In the genomic region with DNA sequence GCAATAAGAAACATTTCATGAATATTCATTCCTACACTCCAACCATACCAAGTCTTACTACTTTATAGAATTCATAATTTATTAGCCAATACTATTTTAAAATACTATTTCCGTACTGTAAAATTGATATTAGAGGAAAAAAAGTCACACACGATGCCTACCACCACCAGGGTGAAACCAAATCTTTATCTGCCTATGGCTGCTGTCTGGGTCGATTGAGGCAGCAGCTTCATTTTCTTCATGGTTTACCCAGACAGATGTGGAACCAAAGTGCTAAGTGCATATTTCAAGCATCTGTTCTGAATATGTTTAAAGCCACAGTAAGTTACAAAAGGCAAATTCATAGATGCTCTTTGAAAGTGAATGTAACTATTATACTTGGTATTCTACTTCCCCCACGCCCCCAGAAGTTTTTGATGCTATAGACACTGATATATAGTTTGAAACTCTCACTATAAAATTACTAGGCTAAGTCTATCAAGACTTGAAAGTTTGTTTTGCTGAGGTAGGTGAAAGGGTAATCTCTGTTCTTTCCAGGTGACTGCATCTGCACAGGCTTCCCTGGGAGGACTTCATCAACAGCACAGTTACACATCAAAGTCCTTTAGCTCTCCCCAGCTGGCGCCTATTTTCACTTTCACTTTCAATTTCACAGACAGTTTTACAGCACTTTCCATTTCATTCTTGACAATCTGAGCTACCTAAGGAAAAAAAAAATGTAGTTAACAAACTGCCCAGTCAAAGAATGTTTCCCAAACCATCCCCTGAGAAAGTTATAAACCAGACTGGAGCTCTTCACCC, we compare ENCODE assay signal across 8 cellular contexts.
DNase-seq lines count a peak whose midpoint lies in the region; ATAC-seq, FAIRE-seq and TF ChIP-seq lines count a peak whose summit lies in the region.

No MANE protein-coding gene starts in this region.

- H3K9me3 Mint-ChIP-seq in CD4-positive, alpha-beta memory T cell: no peaks in the 10 kb centered on the region
- no peaks in the 10 kb centered on the region for H3K9me3 Mint-ChIP-seq in activated B cell treated with CpG ODN at 0.5 μM for 24 hours
- no peaks in the 10 kb centered on the region for H3K9me3 Mint-ChIP-seq in effector memory CD8-positive, alpha-beta T cell

- 66 to 67% methylated on average over 5 of the region's 5 CpGs for WGBS in pancreas, 2 donors

- H3K9me3 ChIP-seq in CD4-positive, alpha-beta memory T cell (ENCODE audit: control insufficient read depth in 1 of 2, low read length in 2 of 2): no peaks in the 10 kb centered on the region
- H3K9me3 ChIP-seq in pancreas: no peaks in the 10 kb centered on the region

- peak overlapping the region; percentile 25 for H3K27ac ChIP-seq in CD4-positive, alpha-beta memory T cell (ENCODE audit: low read depth, low read length)
- no peak overlapping the region for H3K27ac ChIP-seq in pancreas

- TF ChIP-seq CTCF in activated B cell treated with CpG ODN at 0.5 μM for 24 hours (IDR thresholded peaks at IDR 0.05) (no peak), pancreas (IDR thresholded peaks at IDR 0.05) (no peak)

- peaks cover 21% of the 10 kb centered on the region for H3K4me1 ChIP-seq in CD4-positive, alpha-beta memory T cell (ENCODE audit: insufficient read depth, low read length)
- H3K4me1 ChIP-seq in pancreas: no peaks in the 10 kb centered on the region

- no peaks in the 10 kb centered on the region for H3K36me3 ChIP-seq in CD4-positive, alpha-beta memory T cell (ENCODE audit: insufficient read depth, low read length)
- no peaks in the 10 kb centered on the region for H3K36me3 ChIP-seq in pancreas

- peaks cover 10 to 20% (median 14%) of the 10 kb centered on the region in 4 donors for H3K4me1 Mint-ChIP-seq in CD4-positive, alpha-beta memory T cell
- H3K4me1 Mint-ChIP-seq in activated B cell treated with CpG ODN at 0.5 μM for 24 hours: peaks cover 12% of the 10 kb centered on the region
- H3K4me1 Mint-ChIP-seq in effector memory CD8-positive, alpha-beta T cell (ENCODE audit: low read depth in 2 of 2): peaks cover 2 to 9% of the 10 kb centered on the region in 2 donors

- intact Hi-C loops in CD4-positive, alpha-beta memory T cell (cut with micrococcal nuclease): loop anchor here (1.0 kb wide), 1 partner anchor 114 kb away; no protein-coding TSS in a partner anchor
- intact Hi-C loops in activated B cell treated with CpG ODN at 0.5 μM for 24 hours (cut with micrococcal nuclease): no loop called here
- intact Hi-C loops in pancreas (cut with DNase I): no loop called here

- CTCF ChIA-PET in CD4-positive, alpha-beta memory T cell (lab: Charles Lee; ENCODE audit: partially characterized antibody): interaction anchor here (0.8 to 1.3 kb wide), 3 partner anchors 99 to 115 kb away, joined by 3 to 6 read pairs (median 3); a partner anchor contains a TSS
- CTCF ChIA-PET in activated B cell treated with CpG ODN at 0.5 μM for 24 hours (lab: Charles Lee): interaction anchor here (1.1 kb wide), 1 partner anchor 9 kb away, joined by 3 read pairs; no protein-coding TSS in a partner anchor

- H3K36me3 Mint-ChIP-seq in CD4-positive, alpha-beta memory T cell: peaks cover 0 to 4% of the 10 kb centered on the region in 2 donors
- H3K36me3 Mint-ChIP-seq in activated B cell treated with CpG ODN at 0.5 μM for 24 hours (ENCODE audit: low read depth): no peaks in the 10 kb centered on the region
- peaks cover 4% of the 10 kb centered on the region for H3K36me3 Mint-ChIP-seq in effector memory CD8-positive, alpha-beta T cell (ENCODE audit: insufficient read depth)

- POLR2A ChIA-PET in CD4-positive, alpha-beta memory T cell (lab: Charles Lee; ENCODE audit: partially characterized antibody): interaction anchor here (0.9 to 2.4 kb wide), 2 partner anchors 10 to 1362 kb away, joined by 3 to 8 read pairs; a partner anchor contains a TSS
- POLR2A ChIA-PET in activated B cell treated with CpG ODN at 0.5 μM for 24 hours (lab: Charles Lee): no interaction called here

- FAIRE-seq in pancreas (lab: Jason Lieb, UNC): no peak

- ATAC-seq in GM19351 (IDR thresholded peaks at IDR 0.05; ENCODE audit: unreplicated experiment) (peak; percentile 97), HG03442 (IDR thresholded peaks at IDR 0.05; ENCODE audit: unreplicated experiment) (peak; percentile 95), activated B cell treated with CpG ODN at 0.5 μM for 24 hours (ENCODE audit: low read depth) (peak; percentile 62), pancreas (peak in 3 of 4 donors; percentile 78 to 95 (median 92))
- peak; percentile 95 for ATAC-seq in effector memory CD8-positive, alpha-beta T cell (replicated peaks)

- peak overlapping the region in 1 of 2 donors; percentile 51 for H3K4me3 ChIP-seq in CD4-positive, alpha-beta memory T cell (ENCODE audit: low read length in 2 of 2)
- H3K4me3 ChIP-seq in pancreas: peak overlapping the region in 1 of 4 donors; percentile 13

- peak; percentile 63 to 77 (median 73) for DNase-seq in CD4-positive, alpha-beta memory T cell
- DNase-seq in activated B cell treated with CpG ODN at 0.5 μM for 24 hours (no peak), pancreas (peak in 1 of 6 donors; percentile 32), NCI-H128 (lab: John Stamatoyannopoulos, UW; ENCODE audit: unreplicated experiment) (no peak), RKO (ENCODE audit: low spot score) (no peak)
- DNase-seq in effector memory CD8-positive, alpha-beta T cell: peak; percentile 24 to 38 (median 35)

- no peaks in the 10 kb centered on the region for H3K27me3 ChIP-seq in CD4-positive, alpha-beta memory T cell (ENCODE audit: insufficient read depth, low read length)
- no peaks in the 10 kb centered on the region for H3K27me3 ChIP-seq in pancreas

- peak overlapping the region; percentile 70 to 94 (median 83) for H3K27ac Mint-ChIP-seq in CD4-positive, alpha-beta memory T cell
- peak overlapping the region; percentile 25 for H3K27ac Mint-ChIP-seq in activated B cell treated with CpG ODN at 0.5 μM for 24 hours
- H3K27ac Mint-ChIP-seq in effector memory CD8-positive, alpha-beta T cell: peak overlapping the region; percentile 56 to 86

- no peaks in the 10 kb centered on the region for H3K27me3 Mint-ChIP-seq in CD4-positive, alpha-beta memory T cell
- H3K27me3 Mint-ChIP-seq in activated B cell treated with CpG ODN at 0.5 μM for 24 hours: no peaks in the 10 kb centered on the region
- no peaks in the 10 kb centered on the region for H3K27me3 Mint-ChIP-seq in effector memory CD8-positive, alpha-beta T cell

- H3K4me3 Mint-ChIP-seq in CD4-positive, alpha-beta memory T cell: peak overlapping the region; percentile 71 to 88 (median 82)
- peak overlapping the region; percentile 60 for H3K4me3 Mint-ChIP-seq in activated B cell treated with CpG ODN at 0.5 μM for 24 hours
- H3K4me3 Mint-ChIP-seq in effector memory CD8-positive, alpha-beta T cell: peak overlapping the region; percentile 57 to 79

Comparison
In these comparisons a context has a peak if more than half of its experiments do, and no peak if none do; other contexts are left out.
1. DNase-seq: peak in CD4-positive, alpha-beta memory T cell (5 of 5) and effector memory CD8-positive, alpha-beta T cell (3 of 3); none in activated B cell treated with CpG ODN at 0.5 μM for 24 hours (single experiment), NCI-H128 (single experiment) and RKO (single experiment).
2. H3K27ac Mint-ChIP-seq: peak in every context shown above with its lines; median percentile 83 in CD4-positive, alpha-beta memory T cell; 71 in effector memory CD8-positive, alpha-beta T cell; 25 in activated B cell treated with CpG ODN at 0.5 μM for 24 hours.
3. Peak in every context shown above with its lines, with median percentiles within 50 percentile points of each other: H3K4me3 Mint-ChIP-seq and ATAC-seq.